In the genomic region with DNA sequence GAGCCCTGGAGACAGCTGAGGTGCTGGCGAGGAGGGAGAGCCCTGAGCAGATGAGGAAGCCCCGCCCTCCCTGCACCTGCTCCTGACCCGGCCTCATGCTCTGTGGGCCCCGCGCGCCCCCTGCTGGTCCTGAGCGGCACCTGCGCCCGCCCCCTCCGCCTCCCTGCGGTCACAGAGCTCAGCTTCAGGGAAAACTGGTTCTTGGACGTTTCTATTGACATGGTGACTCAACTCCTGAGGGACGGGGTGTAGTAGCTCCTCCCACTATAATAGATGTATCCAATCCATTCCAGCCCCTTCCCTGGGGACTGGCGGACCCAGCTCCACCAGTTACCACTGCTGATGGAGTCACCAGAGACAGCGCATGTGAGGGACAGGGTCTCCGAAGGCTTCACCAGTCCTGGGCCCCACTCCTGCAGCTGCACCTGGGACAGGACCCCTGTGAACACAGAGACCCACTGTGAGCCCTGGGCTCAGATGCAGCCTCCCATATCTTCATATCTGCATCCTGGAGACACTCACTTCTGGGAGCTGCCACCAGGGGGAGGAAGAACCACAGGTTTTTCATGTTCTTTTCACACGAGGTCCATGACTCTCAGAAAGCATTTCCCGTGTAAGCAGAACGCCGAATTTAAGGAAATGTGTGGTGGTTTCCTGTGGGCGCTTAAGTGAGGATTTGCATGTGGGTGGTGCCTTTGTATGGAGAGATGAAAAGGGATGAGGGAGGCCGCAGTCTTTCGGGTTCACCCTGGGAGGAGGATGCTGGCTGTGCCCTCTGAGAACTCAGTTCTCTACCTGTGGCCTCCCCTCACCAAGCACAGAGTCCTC, we compare ENCODE assay signal across 8 cellular contexts.
DNase-seq lines count a peak whose midpoint lies in the region; ATAC-seq and TF ChIP-seq lines count a peak whose summit lies in the region.

No MANE protein-coding gene starts in this region.

- peak overlapping the region; percentile 25 for H3K27ac Mint-ChIP-seq in activated CD4-positive, alpha-beta memory T cell treated with anti-CD3 and anti-CD28 coated beads for 36 hours

- CTCF ChIA-PET in activated CD4-positive, alpha-beta memory T cell treated with anti-CD3 and anti-CD28 coated beads for 36 hours (lab: Charles Lee), result interaction anchor here (0.6 to 4.8 kb wide), 25 partner anchors 9 to 317 kb away, joined by 3 to 61 read pairs (median 7); no protein-coding TSS in a partner anchor

- H3K4me1 Mint-ChIP-seq in activated CD4-positive, alpha-beta memory T cell treated with anti-CD3 and anti-CD28 coated beads for 36 hours (ENCODE audit: low read depth), result peaks cover 14% of the 10 kb centered on the region

- H3K4me3 ChIP-seq in GM12875 (ENCODE audit: low read depth, low read length), result peak overlapping the region; percentile 27
- H3K4me3 ChIP-seq in fibroblast of mammary gland (ENCODE audit: control insufficient read depth, low read depth, low read length), result no peak overlapping the region

- peak; percentile 45 for ATAC-seq in HG02870 (IDR thresholded peaks at IDR 0.05; ENCODE audit: unreplicated experiment)

- DNase-seq in NCI-H748 treated with DMSO at 0.1 percent for 48 hours (lab: John Stamatoyannopoulos, UW), result peak; percentile 48
- DNase-seq in activated CD4-positive, alpha-beta memory T cell treated with anti-CD3 and anti-CD28 coated beads for 36 hours, result peak; percentile 95
- DNase-seq in fibroblast of mammary gland (ENCODE audit: low read depth), result peak; percentile 14
- DNase-seq in stimulated activated CD4-positive, alpha-beta T cell treated with anti-CD3 and anti-CD28 coated beads, Interleukin-2, amount 100 ng/mL, for 4 hours (ENCODE audit: low read depth), result peak; percentile 86
- no peak for DNase-seq in cerebellar nuclear complex (lab: John Stamatoyannopoulos, UW)
- no peak for DNase-seq in AG08396 (ENCODE audit: low spot score)

- peaks cover 31% of the 10 kb centered on the region for H3K27me3 Mint-ChIP-seq in activated CD4-positive, alpha-beta memory T cell treated with anti-CD3 and anti-CD28 coated beads for 36 hours

- peak overlapping the region; percentile 32 for H3K4me3 Mint-ChIP-seq in activated CD4-positive, alpha-beta memory T cell treated with anti-CD3 and anti-CD28 coated beads for 36 hours

- no peaks in the 10 kb centered on the region for H3K9me3 Mint-ChIP-seq in activated CD4-positive, alpha-beta memory T cell treated with anti-CD3 and anti-CD28 coated beads for 36 hours

- POLR2A ChIA-PET in activated CD4-positive, alpha-beta memory T cell treated with anti-CD3 and anti-CD28 coated beads for 36 hours (lab: Charles Lee), result no interaction called here

- intact Hi-C loops in activated CD4-positive, alpha-beta memory T cell treated with anti-CD3 and anti-CD28 coated beads for 36 hours (cut with micrococcal nuclease), result loop anchor here (2.0 kb wide), 1 partner anchor 28 kb away; no protein-coding TSS in a partner anchor

- H3K36me3 Mint-ChIP-seq in activated CD4-positive, alpha-beta memory T cell treated with anti-CD3 and anti-CD28 coated beads for 36 hours, result no peaks in the 10 kb centered on the region

- TF ChIP-seq CTCF in GM12875 (IDR thresholded peaks at IDR 0.05; ENCODE audit: borderline replicate concordance, insufficient read depth, low read depth, low read length) (peak; percentile 86), fibroblast of mammary gland (conservative IDR thresholded peaks at IDR 0.05; ENCODE audit: control insufficient read depth, insufficient read depth, low read depth, low read length) (peak; percentile 35)

Comparison
In these comparisons a context has a peak if more than half of its experiments do, and no peak if none do; other contexts are left out.
1. DNase-seq: peak in NCI-H748 treated with DMSO at 0.1 percent for 48 hours (single experiment), activated CD4-positive, alpha-beta memory T cell treated with anti-CD3 and anti-CD28 coated beads for 36 hours (single experiment), fibroblast of mammary gland (single experiment) and stimulated activated CD4-positive, alpha-beta T cell treated with anti-CD3 and anti-CD28 coated beads, Interleukin-2, amount 100 ng/mL, for 4 hours (single experiment); none in cerebellar nuclear complex (0 of 2) and AG08396 (single experiment).